ENCODE assay signal across 1 cellular context in the genomic region with DNA sequence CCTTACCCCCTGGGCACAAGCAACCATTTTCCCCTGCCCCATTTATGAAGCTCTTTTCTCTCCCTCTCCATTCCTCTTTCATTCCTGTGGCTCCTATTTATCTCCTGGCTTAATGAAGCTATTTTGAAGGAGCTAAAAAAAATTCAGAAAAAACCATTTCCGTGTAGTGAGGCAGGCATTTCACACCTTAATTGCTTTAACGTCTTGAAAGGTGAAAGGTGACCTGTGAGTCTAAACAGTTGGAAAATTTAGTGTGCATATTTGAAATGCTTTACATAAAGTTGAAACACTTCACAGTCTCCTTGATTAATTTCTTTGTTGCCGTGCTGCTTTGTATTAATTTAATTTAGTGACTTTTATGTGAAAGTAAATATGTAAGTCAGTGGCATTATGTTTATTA.
TF ChIP-seq lines count a peak whose summit lies in the region.

No MANE protein-coding gene starts in this region.

TF ChIP-seq in HepG2, 621 proteins besides CTCF, POLR2A, EP300 and RAD21 (continued from another document):
- TF ChIP-seq, protein P1, sequence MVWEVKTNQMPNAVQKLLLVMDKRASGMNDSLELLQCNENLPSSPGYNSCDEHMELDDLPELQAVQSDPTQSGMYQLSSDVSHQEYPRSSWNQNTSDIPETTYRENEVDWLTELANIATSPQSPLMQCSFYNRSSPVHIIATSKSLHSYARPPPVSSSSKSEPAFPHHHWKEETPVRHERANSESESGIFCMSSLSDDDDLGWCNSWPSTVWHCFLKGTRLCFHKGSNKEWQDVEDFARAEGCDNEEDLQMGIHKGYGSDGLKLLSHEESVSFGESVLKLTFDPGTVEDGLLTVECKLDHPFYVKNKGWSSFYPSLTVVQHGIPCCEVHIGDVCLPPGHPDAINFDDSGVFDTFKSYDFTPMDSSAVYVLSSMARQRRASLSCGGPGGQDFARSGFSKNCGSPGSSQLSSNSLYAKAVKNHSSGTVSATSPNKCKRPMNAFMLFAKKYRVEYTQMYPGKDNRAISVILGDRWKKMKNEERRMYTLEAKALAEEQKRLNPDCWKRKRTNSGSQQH (CRISPR knock-in tag; IDR thresholded peaks at IDR 0.05; ENCODE audit: low read depth), result no peak
- TF ChIP-seq, protein P2, sequence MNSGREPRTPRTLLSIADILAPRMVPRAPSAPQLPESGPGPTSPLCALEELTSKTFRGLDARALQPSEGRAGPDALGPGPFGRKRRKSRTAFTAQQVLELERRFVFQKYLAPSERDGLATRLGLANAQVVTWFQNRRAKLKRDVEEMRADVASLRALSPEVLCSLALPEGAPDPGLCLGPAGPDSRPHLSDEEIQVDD (CRISPR knock-in tag; IDR thresholded peaks at IDR 0.05; ENCODE audit: borderline replicate concordance), result no peak
- TF ChIP-seq ZMYM4 (CRISPR knock-in tag; IDR thresholded peaks at IDR 0.05) (no peak), RNF2 (conservative IDR thresholded peaks at IDR 0.05; ENCODE audit: low read depth) (no peak)
